ENCODE assay signal across 7 cellular contexts in the genomic region with DNA sequence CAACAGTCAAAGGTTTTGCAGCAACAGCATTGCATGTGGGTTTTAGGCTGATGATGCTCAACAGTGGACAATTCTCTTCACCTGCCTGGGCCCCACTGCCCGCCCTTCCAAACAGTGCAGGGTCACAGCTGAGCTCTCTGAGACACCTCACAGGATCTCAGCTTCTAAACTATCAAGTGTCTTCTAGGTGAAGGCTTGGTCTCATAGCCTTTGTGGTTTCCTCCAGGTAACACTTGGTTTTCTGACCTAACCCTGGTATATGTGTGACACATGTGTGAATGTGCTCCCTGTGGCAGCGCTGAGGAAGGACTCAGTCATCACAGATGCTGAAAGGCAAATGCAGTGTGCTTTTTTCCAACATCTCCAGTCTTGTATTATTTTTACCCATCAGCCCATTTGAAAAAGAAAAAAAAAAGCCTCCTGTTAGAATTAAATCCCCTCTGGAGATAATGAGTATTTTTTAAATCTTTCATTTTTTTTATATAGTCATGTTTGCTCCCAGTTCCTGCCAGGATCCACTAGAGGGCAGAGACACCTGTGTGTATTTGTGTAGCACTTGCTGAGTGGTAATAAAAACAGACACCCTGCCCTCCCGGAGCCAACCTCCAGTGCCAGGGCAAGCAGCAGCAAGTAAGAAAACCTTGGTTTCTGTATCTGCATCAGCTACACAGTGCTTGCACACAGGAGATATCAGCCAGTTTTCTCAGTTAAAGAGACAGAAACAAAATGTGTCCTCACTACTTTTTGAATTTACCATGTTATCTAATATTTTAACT. TPM values are rescaled to one million over a fixed set of nuclear protein-coding genes. Genes with fewer than 3 reads are reported as not detected.
A peak's percentile ranks its signal among the peaks of the same experiment; 100 is the strongest.
DNase-seq lines count a peak whose midpoint lies in the region; ATAC-seq and TF ChIP-seq lines count a peak whose summit lies in the region.
"Not testable (repeated sequence)": the region's sequence is repeated elsewhere in the genome, so short reads cannot be mapped to it uniquely, and the experiment has no call there.

No MANE protein-coding gene starts in this region.

- H3K36me3 Mint-ChIP-seq in activated CD4-positive, alpha-beta memory T cell treated with anti-CD3 and anti-CD28 coated beads for 36 hours; activated naive CD4-positive, alpha-beta T cell treated with anti-CD3 and anti-CD28 coated beads, Interleukin-2, amount 10 ng/mL, durations not matched to agents 7 days and 5 days; naive thymus-derived CD8-positive, alpha-beta T cell: not testable (repeated sequence)

- H3K9me2 ChIP-seq in OCI-LY7 (ENCODE audit: insufficient read depth, low read length), result not testable (repeated sequence)

- H3K27ac ChIP-seq in OCI-LY7 (ENCODE audit: low read depth, low read length, poor library complexity, severe bottlenecking); heart left ventricle: not testable (repeated sequence)

- POLR2A ChIA-PET in OCI-LY7 (lab: Charles Lee), result interaction anchor here (0.6 to 3.2 kb wide), 7 partner anchors 7 to 265 kb away, joined by 3 to 41 read pairs (median 4); no protein-coding TSS in a partner anchor
- POLR2A ChIA-PET in activated CD4-positive, alpha-beta memory T cell treated with anti-CD3 and anti-CD28 coated beads for 36 hours (lab: Charles Lee); naive thymus-derived CD8-positive, alpha-beta T cell (lab: Charles Lee): not testable (repeated sequence)

- TSS peak; percentile 62 for BruUV-seq in OCI-LY7 (replicated peaks; lab: Mats Ljungman, UMichigan)

- H3K4me2 ChIP-seq in OCI-LY7 (ENCODE audit: low read length), result not testable (repeated sequence)

- not testable (repeated sequence) for H3K4me1 Mint-ChIP-seq in activated CD4-positive, alpha-beta memory T cell treated with anti-CD3 and anti-CD28 coated beads for 36 hours (ENCODE audit: low read depth); activated naive CD4-positive, alpha-beta T cell treated with anti-CD3 and anti-CD28 coated beads, Interleukin-2, amount 10 ng/mL, durations not matched to agents 7 days and 5 days; naive thymus-derived CD8-positive, alpha-beta T cell

- TF ChIP-seq CTCF in OCI-LY7 (conservative IDR thresholded peaks at IDR 0.05; ENCODE audit: low read length), result not testable (repeated sequence)
- peak in 5 of 12 donors; percentile 4 to 15 (median 13) for TF ChIP-seq CTCF in heart left ventricle (IDR thresholded peaks at IDR 0.05)

- H3K79me2 ChIP-seq in OCI-LY7 (ENCODE audit: insufficient read depth, low read depth, low read length), result not testable (repeated sequence)

- not testable (repeated sequence) for H3K4me3 ChIP-seq in OCI-LY7 (ENCODE audit: low read depth, low read length, poor library complexity, severe bottlenecking); heart left ventricle

- not testable (repeated sequence) for H3K4me3 Mint-ChIP-seq in activated CD4-positive, alpha-beta memory T cell treated with anti-CD3 and anti-CD28 coated beads for 36 hours; activated naive CD4-positive, alpha-beta T cell treated with anti-CD3 and anti-CD28 coated beads, Interleukin-2, amount 10 ng/mL, durations not matched to agents 7 days and 5 days; naive thymus-derived CD8-positive, alpha-beta T cell

- H3K36me3 ChIP-seq in OCI-LY7 (ENCODE audit: insufficient read depth, low read length); heart left ventricle: not testable (repeated sequence)

- intact Hi-C loops in OCI-LY7 (cut with micrococcal nuclease; ENCODE audit: unreplicated experiment); activated CD4-positive, alpha-beta memory T cell treated with anti-CD3 and anti-CD28 coated beads for 36 hours (cut with micrococcal nuclease); heart left ventricle (cut with DNase I): not testable (repeated sequence)

- not testable (repeated sequence) for H3K4me1 ChIP-seq in OCI-LY7 (ENCODE audit: insufficient read depth, low read length, poor library complexity, severe bottlenecking); heart left ventricle

- not testable (repeated sequence) for H3K9me3 ChIP-seq in OCI-LY7 (ENCODE audit: low read length); heart left ventricle

- CTCF ChIA-PET in OCI-LY7 (lab: Charles Lee; ENCODE audit: unreplicated experiment), result interaction anchor here (1.0 to 1.6 kb wide), 6 partner anchors 8 to 28 kb away, joined by 3 to 6 read pairs (median 4); no protein-coding TSS in a partner anchor
- CTCF ChIA-PET in activated CD4-positive, alpha-beta memory T cell treated with anti-CD3 and anti-CD28 coated beads for 36 hours (lab: Charles Lee), result interaction anchor here (0.5 to 1.5 kb wide), 7 partner anchors 14 to 216 kb away, joined by 3 to 9 read pairs (median 3); no protein-coding TSS in a partner anchor
- CTCF ChIA-PET in activated naive CD4-positive, alpha-beta T cell treated with anti-CD3 and anti-CD28 coated beads, Interleukin-2, amount 10 ng/mL, durations not matched to agents 7 days and 5 days (lab: Charles Lee), result interaction anchor here (0.6 to 1.6 kb wide), 4 partner anchors 21 to 845 kb away, joined by 3 to 5 read pairs (median 3); no protein-coding TSS in a partner anchor

- DNase-seq in OCI-LY7 (ENCODE audit: low spot score), result not testable (repeated sequence)
- DNase-seq in activated CD4-positive, alpha-beta memory T cell treated with anti-CD3 and anti-CD28 coated beads for 36 hours, result peak; percentile 56
- peak; percentile 31 for DNase-seq in activated naive CD4-positive, alpha-beta T cell treated with anti-CD3 and anti-CD28 coated beads, Interleukin-2, amount 10 ng/mL, durations not matched to agents 7 days and 5 days
- peak in 3 of 5 donors; percentile 32 to 62 (median 36) for DNase-seq in heart left ventricle
- DNase-seq in naive thymus-derived CD8-positive, alpha-beta T cell, result peak in 9 of 10 donors; percentile 11 to 64 (median 39)
- DNase-seq in stimulated activated CD8-positive, alpha-beta memory T cell treated with anti-CD3 and anti-CD28 coated beads, Interleukin-4, amount 100 ng/mL, for 24 hours (ENCODE audit: low read depth), result peak; percentile 8

- H3K27me3 Mint-ChIP-seq in activated CD4-positive, alpha-beta memory T cell treated with anti-CD3 and anti-CD28 coated beads for 36 hours; activated naive CD4-positive, alpha-beta T cell treated with anti-CD3 and anti-CD28 coated beads, Interleukin-2, amount 10 ng/mL, durations not matched to agents 7 days and 5 days; naive thymus-derived CD8-positive, alpha-beta T cell: not testable (repeated sequence)

- H3K27me3 ChIP-seq in heart left ventricle, result not testable (repeated sequence)

- 33 to 50% (median 47%) methylated on average over 1 of the region's 3 CpGs for WGBS in heart left ventricle, 4 donors

- peak; percentile 60 for ATAC-seq in GM21576 (IDR thresholded peaks at IDR 0.05; ENCODE audit: unreplicated experiment)
- ATAC-seq in heart left ventricle, result not testable (repeated sequence)
- ATAC-seq in naive thymus-derived CD8-positive, alpha-beta T cell, result peak in 1 of 2 donors; percentile 45

- not testable (repeated sequence) for H3K9me3 Mint-ChIP-seq in activated CD4-positive, alpha-beta memory T cell treated with anti-CD3 and anti-CD28 coated beads for 36 hours; activated naive CD4-positive, alpha-beta T cell treated with anti-CD3 and anti-CD28 coated beads, Interleukin-2, amount 10 ng/mL, durations not matched to agents 7 days and 5 days; naive thymus-derived CD8-positive, alpha-beta T cell

- not testable (repeated sequence) for H2AFZ ChIP-seq in OCI-LY7 (ENCODE audit: low read length)

- TF ChIP-seq POLR2A in heart left ventricle (IDR thresholded peaks at IDR 0.05), result not testable (repeated sequence)

- H4K20me1 ChIP-seq in OCI-LY7 (ENCODE audit: insufficient read depth, low read length), result not testable (repeated sequence)

- not testable (repeated sequence) for H3K27ac Mint-ChIP-seq in activated CD4-positive, alpha-beta memory T cell treated with anti-CD3 and anti-CD28 coated beads for 36 hours; activated naive CD4-positive, alpha-beta T cell treated with anti-CD3 and anti-CD28 coated beads, Interleukin-2, amount 10 ng/mL, durations not matched to agents 7 days and 5 days; naive thymus-derived CD8-positive, alpha-beta T cell

RNA-seq across cellular contexts. Expression of a gene that starts 24.2 kb away (rescaled TPM):
- total RNA-seq in OCI-LY7 (2014; rRNA removed; shearing (Covaris generic)), result 1.8 and 1.9 TPM in 2 replicates
- total RNA-seq in OCI-LY7 (2022) (1.6 and 1.8 TPM in 2 replicates), heart left ventricle (10 to 100 TPM in 2 of 9 donors, 1 to 10 TPM in 7; 4.8 to 12.9 (median 8.1) TPM)
- 1 to 10 TPM; 6.9 to 7.4 TPM for total RNA-seq in activated CD4-positive, alpha-beta memory T cell treated with anti-CD3 and anti-CD28 coated beads for 36 hours
- polyA plus RNA-seq in heart left ventricle, result 1 to 10 TPM; 2.7 to 2.8 TPM
- total RNA-seq in naive thymus-derived CD8-positive, alpha-beta T cell, result 10 to 100 TPM; 19.9 to 20.6 TPM
- polyA plus RNA-seq in naive thymus-derived CD8-positive, alpha-beta T cell, result 10 to 100 TPM in 2 of 3 donors, 1 to 10 TPM in 1; 1.9 to 17.0 (median 15.0) TPM
